16 cellular contexts compared by ENCODE assay signal in genomic region chr6:111990214-111990613, GRCh38.
DNase-seq lines count a peak whose midpoint lies in the region; ATAC-seq lines count a peak whose summit lies in the region.
"Had no signal": no experiment of that assay in that cellular context is flagged by ENCODE, and none has a peak within 500 bp of the region (broad histone marks: within the 10 kb centered on the region; RNA-seq: fewer than 3 reads in every experiment).

No MANE protein-coding gene starts in this region.

- peak; percentile 45 for ATAC-seq in HG03025 (IDR thresholded peaks at IDR 0.05; ENCODE audit: low FRiP score, unreplicated experiment)
- ATAC-seq in activated naive CD4-positive, alpha-beta T cell treated with anti-CD3 and anti-CD28 coated beads, Interleukin-2, amount 50 U/mL, for 72 hours: peak; percentile 43 to 59
- no peak for ATAC-seq in HG03469 (IDR thresholded peaks at IDR 0.05; ENCODE audit: unreplicated experiment)
- no peak for ATAC-seq in HG02981 (IDR thresholded peaks at IDR 0.05; ENCODE audit: unreplicated experiment)
- ATAC-seq in HG03159 (IDR thresholded peaks at IDR 0.05; ENCODE audit: unreplicated experiment): no peak
- ATAC-seq: left colon had no signal

- no peak for DNase-seq in activated naive CD4-positive, alpha-beta T cell treated with Interleukin-2 at 50 U/mL for 16 hours
- no peak for DNase-seq in activated naive CD4-positive, alpha-beta T cell treated with anti-CD3 and anti-CD28 coated beads, Interleukin-2, amount 50 U/mL, for 72 hours (ENCODE audit: low spot score in 2 of 2)
- no peak for DNase-seq in MV-4-11 (lab: John Stamatoyannopoulos, UW)
- DNase-seq: DMS153, H7, head of caudate nucleus, left colon, NCI-H1092, NCI-H226, OCI-M1, SW 1271 had no signal

- H3K4me3 Mint-ChIP-seq in activated naive CD4-positive, alpha-beta T cell treated with anti-CD3 and anti-CD28 coated beads, Interleukin-2, amount 50 U/mL, for 24 hours: peak overlapping the region; percentile 26

- peaks cover 95% of the 10 kb centered on the region for H3K4me1 Mint-ChIP-seq in activated naive CD4-positive, alpha-beta T cell treated with anti-CD3 and anti-CD28 coated beads, Interleukin-2, amount 50 U/mL, for 24 hours

- no peaks in the 10 kb centered on the region for H3K9me3 Mint-ChIP-seq in activated naive CD4-positive, alpha-beta T cell treated with anti-CD3 and anti-CD28 coated beads, Interleukin-2, amount 50 U/mL, for 24 hours
- H3K9me3 Mint-ChIP-seq in activated naive CD4-positive, alpha-beta T cell treated with anti-CD3 and anti-CD28 coated beads, Interleukin-2, amount 50 U/mL, for 72 hours: peaks cover 16% of the 10 kb centered on the region in 2 donors

- H3K27ac Mint-ChIP-seq in activated naive CD4-positive, alpha-beta T cell treated with anti-CD3 and anti-CD28 coated beads, Interleukin-2, amount 50 U/mL, for 24 hours: peak overlapping the region; percentile 90
- H3K27ac Mint-ChIP-seq in activated naive CD4-positive, alpha-beta T cell treated with anti-CD3 and anti-CD28 coated beads, Interleukin-2, amount 50 U/mL, for 72 hours: peak overlapping the region; percentile 5 to 94

- no peaks in the 10 kb centered on the region for H3K27me3 Mint-ChIP-seq in activated naive CD4-positive, alpha-beta T cell treated with anti-CD3 and anti-CD28 coated beads, Interleukin-2, amount 50 U/mL, for 24 hours

- peaks cover 3% of the 10 kb centered on the region for H3K36me3 Mint-ChIP-seq in activated naive CD4-positive, alpha-beta T cell treated with anti-CD3 and anti-CD28 coated beads, Interleukin-2, amount 50 U/mL, for 24 hours
- peaks cover 19 to 31% of the 10 kb centered on the region in 2 donors for H3K36me3 Mint-ChIP-seq in activated naive CD4-positive, alpha-beta T cell treated with anti-CD3 and anti-CD28 coated beads, Interleukin-2, amount 50 U/mL, for 72 hours

Comparison
In these comparisons a context has a peak if more than half of its experiments do, and no peak if none do; other contexts are left out.
1. ATAC-seq: peak in HG03025 (single experiment) and activated naive CD4-positive, alpha-beta T cell treated with anti-CD3 and anti-CD28 coated beads, Interleukin-2, amount 50 U/mL, for 72 hours (2 of 2); none in HG03469 (single experiment), HG02981 (single experiment) and HG03159 (single experiment).